8 cellular contexts compared by ENCODE assay signal in genomic region chr2:9423922-9424272, GRCh38. TPM values are rescaled to one million over a fixed set of nuclear protein-coding genes. Genes with fewer than 3 reads are reported as not detected.
DNase-seq lines count a peak whose midpoint lies in the region; ATAC-seq and TF ChIP-seq lines count a peak whose summit lies in the region.

No MANE protein-coding gene starts in this region.

- H3K9me3 ChIP-seq in heart right ventricle: no peaks in the 10 kb centered on the region

- H3K27ac ChIP-seq in heart right ventricle: peak overlapping the region; percentile 59 to 97 (median 95)

- intact Hi-C loops in heart right ventricle (cut with DNase I): loop anchor here in 5 of 10 donors (2.0 to 10.0 kb wide), 5 partner anchors 217 to 282 kb away; partner anchors contain the start of gene ASAP2 (in 1 of the 5)
- intact Hi-C loops in Right ventricle myocardium inferior (cut with DNase I): loop anchor here (1.0 to 2.0 kb wide), 2 partner anchors 217 to 282 kb away; partner anchors contain the start of gene ASAP2

- DNase-seq in heart right ventricle (no peak), Right ventricle myocardium inferior (ENCODE audit: missing footprints) (no peak), fibroblast of villous mesenchyme (ENCODE audit: low read depth) (peak; percentile 54), skeletal muscle cell (ENCODE audit: low read depth) (no peak), ecto neural progenitor cell (ENCODE audit: low spot score) (no peak), DMS153 treated with DMSO at 0.1 percent for 48 hours (lab: John Stamatoyannopoulos, UW; ENCODE audit: unreplicated experiment) (no peak)
- peak; percentile 44 for DNase-seq in activated CD4-positive, alpha-beta T cell treated with anti-CD3 and anti-CD28 coated beads for 48 hours

- H3K27me3 ChIP-seq in heart right ventricle: no peaks in the 10 kb centered on the region

- H3K4me1 ChIP-seq in heart right ventricle: peaks cover 6 to 51% (median 41%) of the 10 kb centered on the region in 9 donors

- peak in 4 of 8 donors; percentile 4 to 22 (median 14) for ATAC-seq in heart right ventricle
- no peak for ATAC-seq in Right ventricle myocardium inferior
- peak; percentile 10 for ATAC-seq in HG03159 (IDR thresholded peaks at IDR 0.05; ENCODE audit: unreplicated experiment)

- H3K4me3 ChIP-seq in heart right ventricle (peak overlapping the region; percentile 49 to 96 (median 91)), fibroblast of villous mesenchyme (ENCODE audit: low read depth, low read length) (peak overlapping the region; percentile 90), skeletal muscle cell (ENCODE audit: low read depth, low read length) (peak overlapping the region; percentile 83)

- WGBS in heart right ventricle, 2 donors: 0% methylated on average over 21 of the region's 21 CpGs

- no peak for TF ChIP-seq CTCF in heart right ventricle (IDR thresholded peaks at IDR 0.05)
- no peak for TF ChIP-seq CTCF in fibroblast of villous mesenchyme (IDR thresholded peaks at IDR 0.05; ENCODE audit: insufficient read depth, low read depth, low read length)

- peaks cover 0 to 12% (median under 1%) of the 10 kb centered on the region in 9 donors for H3K36me3 ChIP-seq in heart right ventricle

RNA-seq across cellular contexts. Expression of gene CPSF3, which starts 0.4 kb away (rescaled TPM):
- 10 to 100 TPM; 12.8 to 19.8 (median 16.5) TPM for total RNA-seq in heart right ventricle
- polyA plus RNA-seq in heart right ventricle: 10 to 100 TPM; 13.8 to 14.8 TPM
- 16.5 TPM for total RNA-seq in Right ventricle myocardium inferior
- total RNA-seq in fibroblast of villous mesenchyme: 41.9 and 68.2 TPM in 2 replicates

RNA-seq across cellular contexts. Expression of gene ITGB1BP1, which starts 0.6 kb away (rescaled TPM):
- total RNA-seq in heart right ventricle: 100 to 1,000 TPM in 8 of 10 donors, 10 to 100 TPM in 2; 51.4 to 224 (median 134) TPM
- 100 to 1,000 TPM; 112 to 165 TPM for polyA plus RNA-seq in heart right ventricle
- total RNA-seq in Right ventricle myocardium inferior: 93.1 TPM
- total RNA-seq in fibroblast of villous mesenchyme: 25.8 and 33.2 TPM in 2 replicates

RNA-seq across cellular contexts. Expression of gene IAH1, which starts 50.5 kb away (rescaled TPM):
- total RNA-seq in heart right ventricle (10 to 100 TPM; 77.1 to 94.5 (median 87.7) TPM), Right ventricle myocardium inferior (85.9 TPM), fibroblast of villous mesenchyme (66.9 and 70.9 TPM in 2 replicates)
- polyA plus RNA-seq in heart right ventricle: 100 to 1,000 TPM in 1 of 2 donors, 10 to 100 TPM in 1; 77.8 to 103 TPM

Comparison
In these comparisons a context has a peak if more than half of its experiments do, and no peak if none do; other contexts are left out.
1. DNase-seq: peak in activated CD4-positive, alpha-beta T cell treated with anti-CD3 and anti-CD28 coated beads for 48 hours (single experiment) and fibroblast of villous mesenchyme (single experiment); none in heart right ventricle (0 of 2), Right ventricle myocardium inferior (single experiment), skeletal muscle cell (single experiment), ecto neural progenitor cell (single experiment) and DMS153 treated with DMSO at 0.1 percent for 48 hours (single experiment).
2. Peak in every context shown above with its lines, with median percentiles within 50 percentile points of each other: H3K4me3 ChIP-seq.